15 cellular contexts compared by ENCODE assay signal in the genomic region with DNA sequence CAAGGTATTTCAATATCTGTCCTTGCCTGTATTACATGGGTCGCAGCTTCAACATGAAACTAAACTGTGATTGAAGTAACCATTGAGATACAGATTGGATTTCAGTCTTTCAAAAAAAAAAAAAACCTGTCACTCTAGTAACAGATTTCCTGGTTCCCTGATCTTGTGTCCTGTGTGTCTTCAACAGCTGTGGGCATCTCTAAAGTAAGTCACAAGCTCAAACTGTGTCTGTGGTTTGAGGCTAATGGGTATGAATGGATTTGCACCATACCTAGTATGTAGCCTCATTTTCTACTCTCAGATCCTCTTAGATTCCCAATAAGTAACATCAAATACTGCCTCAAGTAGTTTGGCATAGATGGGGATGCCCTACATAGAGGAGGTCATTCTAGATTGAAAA.
DNase-seq lines count a peak whose midpoint lies in the region; ATAC-seq lines count a peak whose summit lies in the region.
"Had no signal": no experiment of that assay in that cellular context is flagged by ENCODE, and none has a peak within 500 bp of the region (broad histone marks: within the 10 kb centered on the region; RNA-seq: fewer than 3 reads in every experiment).

No MANE protein-coding gene starts in this region.

- no peaks in the 10 kb centered on the region for H3K36me3 ChIP-seq in SJCRH30
- H3K36me3 ChIP-seq: left lung, tibial nerve had no signal

- ATAC-seq in GM18498 (IDR thresholded peaks at IDR 0.05; ENCODE audit: unreplicated experiment) (peak; percentile 43), GM18909 (IDR thresholded peaks at IDR 0.05; ENCODE audit: poor library complexity, unreplicated experiment) (peak; percentile 47), HG02678 (IDR thresholded peaks at IDR 0.05; ENCODE audit: unreplicated experiment) (peak; percentile 42), HG03575 (IDR thresholded peaks at IDR 0.05; ENCODE audit: extremely low read depth, insufficient number of reproducible peaks, low FRiP score, unreplicated experiment) (peak; percentile 9), HG03025 (IDR thresholded peaks at IDR 0.05; ENCODE audit: low FRiP score, unreplicated experiment) (no peak), left colon (no peak)
- ATAC-seq: left lung, psoas muscle had no signal

- H3K27ac ChIP-seq in SJCRH30, result no peak overlapping the region
- H3K27ac ChIP-seq: left lung, psoas muscle, tibial nerve had no signal

- DNase-seq in HK-2 (ENCODE audit: unreplicated experiment) (no peak), left colon (no peak), SJCRH30 (no peak)
- DNase-seq: DMS79 treated with DMSO at 0.1 percent for 48 hours, left lung, NCI-H2029 treated with DMSO at 0.1 percent for 48 hours, psoas muscle, Right ventricle myocardium superior, T1000 had no signal

- H3K27me3 ChIP-seq in SJCRH30, result no peaks in the 10 kb centered on the region
- H3K27me3 ChIP-seq: left lung, tibial nerve had no signal

- H3K9me3 ChIP-seq in SJCRH30 (replicated peaks), result no peaks in the 10 kb centered on the region
- H3K9me3 ChIP-seq: left lung, psoas muscle, tibial nerve had no signal

- intact Hi-C loops in left colon (cut with DNase I, micrococcal nuclease), result no loop called here

- H3K4me3 ChIP-seq in SJCRH30, result no peak overlapping the region
- H3K4me3 ChIP-seq: left lung, psoas muscle, tibial nerve had no signal

- H3K4me1 ChIP-seq in SJCRH30, result peaks cover 23% of the 10 kb centered on the region
- H3K4me1 ChIP-seq: left lung, psoas muscle had no signal

Comparison
In these comparisons a context has a peak if more than half of its experiments do, and no peak if none do; other contexts are left out.
1. ATAC-seq: peak in GM18498 (single experiment), GM18909 (single experiment), HG02678 (single experiment) and HG03575 (single experiment); none in HG03025 (single experiment) and left colon (single experiment).